ENCODE assay signal across 9 cellular contexts in the genomic region with DNA sequence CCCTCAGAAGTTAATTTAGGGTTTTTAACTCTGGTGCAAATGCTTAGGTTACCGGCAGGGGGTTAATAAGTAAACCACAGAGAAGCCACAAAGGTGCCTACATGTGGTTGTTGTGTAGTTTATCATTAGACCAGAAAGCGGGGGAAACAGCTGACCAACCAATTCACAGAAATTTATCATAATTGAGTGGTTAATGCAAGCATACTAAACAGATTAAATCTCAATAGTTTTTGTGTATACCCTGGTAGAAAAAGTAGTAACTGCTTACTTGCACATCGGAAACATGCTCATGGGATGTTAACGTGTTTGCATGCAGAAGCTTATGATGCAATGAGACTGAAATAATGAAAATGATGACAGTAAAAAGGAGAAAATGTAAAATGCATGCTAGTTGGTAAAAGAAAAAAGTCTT.
A peak's percentile ranks its signal among the peaks of the same experiment; 100 is the strongest.
DNase-seq lines count a peak whose midpoint lies in the region; ATAC-seq and TF ChIP-seq lines count a peak whose summit lies in the region.
"Had no signal": no experiment of that assay in that cellular context is flagged by ENCODE, and none has a peak within 500 bp of the region (broad histone marks: within the 10 kb centered on the region; RNA-seq: fewer than 3 reads in every experiment).

No MANE protein-coding gene starts in this region.

- intact Hi-C loops in esophagus squamous epithelium (cut with DNase I): no loop called here

- TF ChIP-seq CTCF in esophagus squamous epithelium (IDR thresholded peaks at IDR 0.05) (no peak), Peyer's patch (IDR thresholded peaks at IDR 0.05) (peak in 2 of 6 experiments; percentile 32)

- H3K9me3 ChIP-seq in esophagus squamous epithelium: no peaks in the 10 kb centered on the region
- H3K9me3 ChIP-seq in Peyer's patch: no peaks in the 10 kb centered on the region

- H3K27ac ChIP-seq in esophagus squamous epithelium (no peak overlapping the region), Peyer's patch (no peak overlapping the region)

- DNase-seq in NCI-H1930 (lab: John Stamatoyannopoulos, UW): peak; percentile 72 to 87
- DNase-seq in left lobe of liver (ENCODE audit: low spot score): peak; percentile 49
- DNase-seq in C1 segment of cervical spinal cord (lab: John Stamatoyannopoulos, UW): no peak
- no peak for DNase-seq in esophagus squamous epithelium (lab: John Stamatoyannopoulos, UW)
- DNase-seq in Peyer's patch: no peak
- DNase-seq in AG20443 (ENCODE audit: low spot score): no peak
- DNase-seq: NCI-H524 treated with DMSO at 0.1 percent for 48 hours had no signal

- peaks cover 0 to 10% (median 5%) of the 10 kb centered on the region in 3 donors for H3K4me1 ChIP-seq in esophagus squamous epithelium
- H3K4me1 ChIP-seq in Peyer's patch: peaks cover 0 to 10% (median 0%) of the 10 kb centered on the region in 4 donors

- TF ChIP-seq POLR2A in esophagus squamous epithelium (IDR thresholded peaks at IDR 0.05): no peak
- no peak for TF ChIP-seq POLR2A in Peyer's patch (IDR thresholded peaks at IDR 0.05)

- H3K27me3 ChIP-seq in esophagus squamous epithelium (no peaks in the 10 kb centered on the region), Peyer's patch (no peaks in the 10 kb centered on the region)

- H3K4me3 ChIP-seq in esophagus squamous epithelium (no peak overlapping the region), Peyer's patch (no peak overlapping the region)

- H3K36me3 ChIP-seq in esophagus squamous epithelium (no peaks in the 10 kb centered on the region), Peyer's patch (no peaks in the 10 kb centered on the region)

- ATAC-seq in GM18858 (IDR thresholded peaks at IDR 0.05; ENCODE audit: unreplicated experiment) (peak; percentile 90), HG02571 (IDR thresholded peaks at IDR 0.05; ENCODE audit: unreplicated experiment) (peak; percentile 90), left lobe of liver (peak; percentile 91)

- WGBS in esophagus squamous epithelium, 2 donors: 49 to 72% methylated on average over 4 of the region's 4 CpGs

Comparison
In these comparisons a context has a peak if more than half of its experiments do, and no peak if none do; other contexts are left out.
1. DNase-seq: peak in NCI-H1930 (2 of 2) and left lobe of liver (single experiment); none in C1 segment of cervical spinal cord (0 of 14), esophagus squamous epithelium (single experiment), Peyer's patch (0 of 3) and AG20443 (single experiment).
2. Peak in every context shown above with its lines, with median percentiles within 50 percentile points of each other: ATAC-seq.